In genomic region chrX:10450229-10450958, GRCh38 we compare ENCODE assay signal across 13 cellular contexts.
A peak's percentile ranks its signal among the peaks of the same experiment; 100 is the strongest.
DNase-seq lines count a peak whose midpoint lies in the region; ATAC-seq and TF ChIP-seq lines count a peak whose summit lies in the region.
"Had no signal": no experiment of that assay in that cellular context is flagged by ENCODE, and none has a peak within 500 bp of the region (broad histone marks: within the 10 kb centered on the region; RNA-seq: fewer than 3 reads in every experiment).

No MANE protein-coding gene starts in this region.

- in situ Hi-C loops in mammary epithelial cell (cut with MboI; ENCODE audit: low sequenced_read_pairs in 2 of 2): no loop called here

- 20% methylated on average over 5 of the region's 5 CpGs for WGBS in mammary epithelial cell (ENCODE audit: low coverage, missing lambda C conversion rate)
- WGBS in aorta, 2 donors: 10 to 36% methylated on average over 5 of the region's 5 CpGs

- H2AFZ ChIP-seq in ACC112 (ENCODE audit: low read length, unreplicated experiment): no peak overlapping the region
- H2AFZ ChIP-seq in mammary epithelial cell (ENCODE audit: low read depth, low read length): no peak overlapping the region

- ATAC-seq in HG03439 (IDR thresholded peaks at IDR 0.05; ENCODE audit: unreplicated experiment): no peak
- ATAC-seq in aorta (ENCODE audit: low FRiP score): no peak
- ATAC-seq: T-cell had no signal

- DNase-seq in HS-27A (ENCODE audit: low read depth) (peak; percentile 57), mammary epithelial cell (peak; percentile 66), iris pigment epithelial cell (ENCODE audit: low read depth) (peak; percentile 85), aorta (no peak)
- DNase-seq in stimulated activated CD4-positive, alpha-beta T cell treated with anti-CD3 and anti-CD28 coated beads, Interleukin-4, amount 100 ng/mL, for 4 hours: no peak
- no peak for DNase-seq in effector CD4-positive, alpha-beta T cell
- DNase-seq: activated CD4-positive, CD25-positive, alpha-beta regulatory T cell treated with anti-CD3 and anti-CD28 coated beads, Interleukin-2, amount 50 U/mL, for 72 hours; activated T-cell treated with anti-CD3 and anti-CD28 coated beads, Interleukin-2, amount 50 U/mL, for 1 hour; AML-193; nucleus accumbens; T-cell had no signal

- no peaks in the 10 kb centered on the region for H4K20me1 ChIP-seq in mammary epithelial cell (ENCODE audit: insufficient read depth, low read length)

- no peaks in the 10 kb centered on the region for H3K79me2 ChIP-seq in ACC112 (ENCODE audit: control insufficient read depth, insufficient read depth, low read length, unreplicated experiment)
- no peaks in the 10 kb centered on the region for H3K79me2 ChIP-seq in mammary epithelial cell (ENCODE audit: insufficient read depth, low read length)

- CTCF ChIA-PET in mammary epithelial cell (lab: Charles Lee; ENCODE audit: low non-redundant PET): no interaction called here

- H3K4me1 ChIP-seq in ACC112 (ENCODE audit: control insufficient read depth, insufficient read depth, low read length, unreplicated experiment): peaks cover 51% of the 10 kb centered on the region
- H3K4me1 ChIP-seq in mammary epithelial cell (ENCODE audit: insufficient read depth, low read length): peaks cover 25% of the 10 kb centered on the region
- no peaks in the 10 kb centered on the region for H3K4me1 ChIP-seq in aorta (ENCODE audit: control insufficient read depth in 1 of 2, insufficient read depth in 2 of 2, low read length in 2 of 2)

- H3K9ac ChIP-seq in mammary epithelial cell (ENCODE audit: insufficient read depth, low read length): no peak overlapping the region

- intact Hi-C loops in mammary epithelial cell (cut with micrococcal nuclease) (no loop called here), aorta (cut with DNase I) (no loop called here)

- no peak overlapping the region for H3K4me3 ChIP-seq in ACC112 (ENCODE audit: low read depth, low read length)
- H3K4me3 ChIP-seq in mammary epithelial cell (replicated peaks in 1 of 3; ENCODE audit: insufficient read depth in 1 of 3, low read depth in 2 of 3, low read length in 3 of 3): no peak overlapping the region
- no peak overlapping the region for H3K4me3 ChIP-seq in aorta (ENCODE audit: low read length in 2 of 2)

- H3K27me3 ChIP-seq in ACC112 (ENCODE audit: insufficient read depth, low read length): no peaks in the 10 kb centered on the region
- H3K27me3 ChIP-seq in mammary epithelial cell (ENCODE audit: insufficient read depth, low read length): no peaks in the 10 kb centered on the region
- H3K27me3 ChIP-seq in aorta (ENCODE audit: control insufficient read depth in 1 of 2, insufficient read depth in 2 of 2, low read length in 1 of 2): no peaks in the 10 kb centered on the region

- peak overlapping the region; percentile 14 for H3K4me2 ChIP-seq in mammary epithelial cell (ENCODE audit: insufficient read depth, low read depth, low read length)

- H3K36me3 ChIP-seq in ACC112 (ENCODE audit: insufficient read depth, low read length) (peaks cover 41% of the 10 kb centered on the region), mammary epithelial cell (ENCODE audit: insufficient read depth, low read length) (peaks cover 3% of the 10 kb centered on the region), aorta (ENCODE audit: control insufficient read depth in 1 of 2, insufficient read depth in 2 of 2, low read length in 1 of 2) (no peaks in the 10 kb centered on the region)

- H3K27ac ChIP-seq in ACC112 (ENCODE audit: low read depth, low read length) (peak overlapping the region; percentile 85), mammary epithelial cell (ENCODE audit: insufficient read depth, low read depth, low read length) (no peak overlapping the region), aorta (ENCODE audit: low read depth in 1 of 2, low read length in 2 of 2) (no peak overlapping the region)

- no TSS peak for BruUV-seq in mammary epithelial cell (replicated peaks; lab: Mats Ljungman, UMichigan)

- TF ChIP-seq CTCF in mammary epithelial cell (conservative IDR thresholded peaks at IDR 0.05 in 1 of 2, IDR thresholded peaks at IDR 0.05 in 1 of 2; ENCODE audit: extremely low read depth in 1 of 2, insufficient read depth in 1 of 2, low read depth in 1 of 2, low read length in 2 of 2): no peak

- dilution Hi-C loops in mammary epithelial cell (cut with HindIII; ENCODE audit: low sequenced_read_pairs): no loop called here

- H3K9me3 ChIP-seq in mammary epithelial cell (replicated peaks; ENCODE audit: insufficient read depth, low read length) (peaks cover 4% of the 10 kb centered on the region), aorta (ENCODE audit: control insufficient read depth, low read length) (no peaks in the 10 kb centered on the region)

Comparison
In these comparisons a context has a peak if more than half of its experiments do, and no peak if none do; other contexts are left out.
1. DNase-seq: peak in HS-27A (single experiment), mammary epithelial cell (single experiment) and iris pigment epithelial cell (single experiment); none in stimulated activated CD4-positive, alpha-beta T cell treated with anti-CD3 and anti-CD28 coated beads, Interleukin-4, amount 100 ng/mL, for 4 hours (0 of 2), effector CD4-positive, alpha-beta T cell (single experiment) and aorta (0 of 2).